ENCODE assay signal across 11 cellular contexts in the genomic region with DNA sequence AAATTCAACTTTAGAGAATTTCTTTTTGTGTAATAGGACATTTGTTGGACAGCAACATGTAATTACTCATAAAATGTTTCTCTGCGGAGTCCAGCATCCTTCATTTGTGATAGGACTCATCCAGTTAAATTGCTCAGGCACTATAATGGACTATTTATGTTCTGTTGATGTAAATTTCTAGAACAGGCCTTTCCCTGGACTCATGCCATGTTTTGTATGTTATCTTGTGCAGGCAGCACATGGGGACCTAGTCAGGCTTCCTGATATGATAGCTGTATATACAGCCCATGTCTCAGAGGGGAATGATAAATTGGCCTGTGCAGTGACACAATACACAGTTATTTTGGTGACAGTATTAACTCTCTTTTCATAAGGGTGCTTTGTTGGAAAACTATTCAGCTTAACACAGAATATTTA. TPM values are rescaled to one million over a fixed set of nuclear protein-coding genes. Genes with fewer than 3 reads are reported as not detected.
A peak's percentile ranks its signal among the peaks of the same experiment; 100 is the strongest.
DNase-seq lines count a peak whose midpoint lies in the region; ATAC-seq and TF ChIP-seq lines count a peak whose summit lies in the region.
"Had no signal": no experiment of that assay in that cellular context is flagged by ENCODE, and none has a peak within 500 bp of the region (broad histone marks: within the 10 kb centered on the region; RNA-seq: fewer than 3 reads in every experiment).

No MANE protein-coding gene starts in this region.

- no peak for DNase-seq in breast epithelium (ENCODE audit: low spot score in 2 of 2)
- no peak for DNase-seq in mammary epithelial cell
- DNase-seq in activated naive CD8-positive, alpha-beta T cell treated with anti-CD3 and anti-CD28 coated beads, Interleukin-2, amount 50 U/mL, for 24 hours: no peak
- DNase-seq in left colon: no peak
- DNase-seq in uterus: no peak
- DNase-seq in GDM1 (lab: John Stamatoyannopoulos, UW): no peak
- DNase-seq in T-helper 9 cell: no peak
- DNase-seq: foreskin keratinocyte had no signal

- H3K4me3 Mint-ChIP-seq in activated naive CD8-positive, alpha-beta T cell treated with anti-CD3 and anti-CD28 coated beads, Interleukin-2, amount 50 U/mL, for 24 hours: no peak overlapping the region

- H3K4me1 ChIP-seq in breast epithelium (peaks cover 0 to 4% of the 10 kb centered on the region in 2 donors), mammary epithelial cell (ENCODE audit: insufficient read depth, low read length) (peaks cover 11% of the 10 kb centered on the region), uterus (peaks cover 5 to 28% of the 10 kb centered on the region in 2 donors)
- H3K4me1 ChIP-seq: foreskin keratinocyte, parathyroid adenoma had no signal

- TF ChIP-seq CTCF in breast epithelium (IDR thresholded peaks at IDR 0.05): no peak
- TF ChIP-seq CTCF in mammary epithelial cell (conservative IDR thresholded peaks at IDR 0.05 in 1 of 2, IDR thresholded peaks at IDR 0.05 in 1 of 2; ENCODE audit: extremely low read depth in 1 of 2, insufficient read depth in 1 of 2, low read depth in 1 of 2, low read length in 2 of 2): no peak
- no peak for TF ChIP-seq CTCF in uterus (IDR thresholded peaks at IDR 0.05)

- no peaks in the 10 kb centered on the region for H3K27me3 Mint-ChIP-seq in activated naive CD8-positive, alpha-beta T cell treated with anti-CD3 and anti-CD28 coated beads, Interleukin-2, amount 50 U/mL, for 24 hours

- H3K4me2 ChIP-seq in mammary epithelial cell (ENCODE audit: insufficient read depth, low read depth, low read length): no peak overlapping the region

- WGBS in mammary epithelial cell (ENCODE audit: low coverage, missing lambda C conversion rate): 90% methylated on average over 1 of the region's 1 CpG

- H3K27ac ChIP-seq in breast epithelium (peak overlapping the region; percentile 8 to 40), mammary epithelial cell (ENCODE audit: insufficient read depth, low read depth, low read length) (no peak overlapping the region), uterus (peak overlapping the region; percentile 44 to 83)
- H3K27ac ChIP-seq: foreskin keratinocyte, parathyroid adenoma had no signal

- H3K4me1 Mint-ChIP-seq in activated naive CD8-positive, alpha-beta T cell treated with anti-CD3 and anti-CD28 coated beads, Interleukin-2, amount 50 U/mL, for 24 hours: peaks cover 88% of the 10 kb centered on the region

- peak overlapping the region; percentile 29 for H3K27ac Mint-ChIP-seq in activated naive CD8-positive, alpha-beta T cell treated with anti-CD3 and anti-CD28 coated beads, Interleukin-2, amount 50 U/mL, for 24 hours

- no peak for ATAC-seq in activated naive CD8-positive, alpha-beta T cell treated with anti-CD3 and anti-CD28 coated beads, Interleukin-2, amount 50 U/mL, for 24 hours
- ATAC-seq in left colon (peak; percentile 35), HG02840 (IDR thresholded peaks at IDR 0.05; ENCODE audit: low FRiP score, unreplicated experiment) (no peak)
- ATAC-seq: foreskin keratinocyte had no signal

- H3K9me3 ChIP-seq in breast epithelium (no peaks in the 10 kb centered on the region), mammary epithelial cell (replicated peaks; ENCODE audit: insufficient read depth, low read length) (no peaks in the 10 kb centered on the region), uterus (no peaks in the 10 kb centered on the region)

- H3K4me3 ChIP-seq in breast epithelium: no peak overlapping the region
- no peak overlapping the region for H3K4me3 ChIP-seq in mammary epithelial cell (replicated peaks in 1 of 3; ENCODE audit: insufficient read depth in 1 of 3, low read depth in 2 of 3, low read length in 3 of 3)
- no peak overlapping the region for H3K4me3 ChIP-seq in uterus
- H3K4me3 ChIP-seq: SK-N-MC had no signal

- CTCF ChIA-PET in mammary epithelial cell (lab: Charles Lee; ENCODE audit: low non-redundant PET): no interaction called here

- peaks cover 87% of the 10 kb centered on the region for H3K79me2 ChIP-seq in mammary epithelial cell (ENCODE audit: insufficient read depth, low read length)

- no peaks in the 10 kb centered on the region for H4K20me1 ChIP-seq in mammary epithelial cell (ENCODE audit: insufficient read depth, low read length)

- intact Hi-C loops in breast epithelium (cut with DNase I; ENCODE audit: low total_unique reads) (no loop called here), mammary epithelial cell (cut with micrococcal nuclease) (no loop called here), left colon (cut with DNase I, micrococcal nuclease) (no loop called here), uterus (cut with DNase I; ENCODE audit: low total_unique reads) (no loop called here)

- peaks cover 36% of the 10 kb centered on the region for H3K36me3 Mint-ChIP-seq in activated naive CD8-positive, alpha-beta T cell treated with anti-CD3 and anti-CD28 coated beads, Interleukin-2, amount 50 U/mL, for 24 hours (ENCODE audit: low read depth)

- no peak overlapping the region for H3K9ac ChIP-seq in mammary epithelial cell (ENCODE audit: insufficient read depth, low read length)
- H3K9ac ChIP-seq: parathyroid adenoma had no signal

- no peak overlapping the region for H2AFZ ChIP-seq in mammary epithelial cell (ENCODE audit: low read depth, low read length)
- H2AFZ ChIP-seq: parathyroid adenoma had no signal

- no peaks in the 10 kb centered on the region for H3K9me3 Mint-ChIP-seq in activated naive CD8-positive, alpha-beta T cell treated with anti-CD3 and anti-CD28 coated beads, Interleukin-2, amount 50 U/mL, for 24 hours

- dilution Hi-C loops in mammary epithelial cell (cut with HindIII; ENCODE audit: low sequenced_read_pairs): no loop called here

- no TSS peak for BruUV-seq in mammary epithelial cell (replicated peaks; lab: Mats Ljungman, UMichigan)

- no peaks in the 10 kb centered on the region for H3K27me3 ChIP-seq in breast epithelium
- no peaks in the 10 kb centered on the region for H3K27me3 ChIP-seq in mammary epithelial cell (ENCODE audit: insufficient read depth, low read length)
- no peaks in the 10 kb centered on the region for H3K27me3 ChIP-seq in uterus
- H3K27me3 ChIP-seq: foreskin keratinocyte had no signal

- in situ Hi-C loops in mammary epithelial cell (cut with MboI; ENCODE audit: low sequenced_read_pairs in 2 of 2): no loop called here

- TF ChIP-seq POLR2A in breast epithelium (IDR thresholded peaks at IDR 0.05): no peak
- TF ChIP-seq POLR2A in uterus (IDR thresholded peaks at IDR 0.05): no peak

- H3K36me3 ChIP-seq in breast epithelium (no peaks in the 10 kb centered on the region), mammary epithelial cell (ENCODE audit: insufficient read depth, low read length) (peaks cover 2% of the 10 kb centered on the region), uterus (no peaks in the 10 kb centered on the region)

RNA-seq across cellular contexts. Expression of gene MBNL1, which starts 51.5 kb away (rescaled TPM):
- total RNA-seq in breast epithelium: 100 to 1,000 TPM; 314 to 702 (median 353) TPM
- 100 to 1,000 TPM; 107 to 188 TPM for total RNA-seq in mammary epithelial cell
- 69.5 TPM for polyA plus RNA-seq in mammary epithelial cell
- 363 TPM for polyA minus RNA-seq in mammary epithelial cell
- 100 to 1,000 TPM; 154 to 183 TPM for total RNA-seq in left colon
- 100 to 1,000 TPM; 219 to 470 (median 243) TPM for total RNA-seq in uterus
